In the genomic region with DNA sequence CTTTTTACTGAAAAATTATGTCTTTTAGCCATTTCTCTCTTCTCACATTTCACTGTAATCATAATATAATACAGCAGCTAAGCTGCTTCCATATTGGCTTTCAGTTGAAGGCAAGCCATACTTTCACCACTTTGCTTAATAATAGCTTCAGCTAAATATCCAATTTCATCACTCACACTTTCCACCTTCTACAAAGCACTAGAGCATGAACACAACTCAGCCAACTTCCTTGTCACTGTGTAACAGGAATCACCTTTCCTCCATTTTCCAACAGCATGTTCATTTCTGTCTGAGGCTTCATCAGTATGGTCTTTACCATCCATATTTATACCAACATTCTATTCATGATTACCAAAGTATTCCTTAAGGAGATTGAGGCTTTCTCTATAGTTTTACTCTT, we compare ENCODE assay signal across 28 cellular contexts.
"Had no signal": no experiment of that assay in that cellular context is flagged by ENCODE, and none has a peak within 500 bp of the region (broad histone marks: within the 10 kb centered on the region; RNA-seq: fewer than 3 reads in every experiment).

No MANE protein-coding gene starts in this region.

- H3K27me3 Mint-ChIP-seq: naive B cell; progenitor cell of endocrine pancreas; stimulated activated naive B cell treated with anti-CD40 and anti-IgM and Interleukin-4, amounts not matched to agents 10 μg/mL and 1 μg/mL and 100 μg/mL, for 72 hours had no signal

- H3K4me1 Mint-ChIP-seq: immature natural killer cell; naive B cell; natural killer cell; stimulated activated naive B cell treated with anti-CD40 and anti-IgM and Interleukin-4, amounts not matched to agents 10 μg/mL and 1 μg/mL and 100 μg/mL, for 72 hours had no signal

- H3K27ac Mint-ChIP-seq: immature natural killer cell; mesothelial cell of epicardium; naive B cell; natural killer cell; progenitor cell of endocrine pancreas; stimulated activated naive B cell treated with anti-CD40 and anti-IgM and Interleukin-4, amounts not matched to agents 10 μg/mL and 1 μg/mL and 100 μg/mL, for 72 hours had no signal

- DNase-seq: hypothalamus; immature natural killer cell; kidney; left ventricle myocardium inferior; mesendoderm; naive B cell; natural killer cell; ovary; retina; right cardiac atrium; stimulated activated CD4-positive, alpha-beta T cell treated with anti-CD3 and anti-CD28 coated beads, Interleukin-12 subunit alpha, Interleukin-12 subunit beta, amount 100 ng/mL, for 4 hours; stimulated activated CD4-positive, alpha-beta T cell treated with anti-CD3 and anti-CD28 coated beads, Interleukin-15, amount 100 ng/mL, for 24 hours; stimulated activated CD4-positive, alpha-beta T cell treated with anti-CD3 and anti-CD28 coated beads, Interleukin-2, amount 100 ng/mL, for 24 hours; stimulated activated CD4-positive, alpha-beta T cell treated with anti-CD3 and anti-CD28 coated beads, Interleukin-4, amount 100 ng/mL, for 1 hour; stimulated activated naive B cell treated with anti-CD40 and anti-IgM and Interleukin-4, amounts not matched to agents 10 μg/mL and 1 μg/mL and 100 μg/mL, for 72 hours; stimulated activated naive CD8-positive, alpha-beta T cell treated with anti-CD3 and anti-CD28 coated beads, Interleukin-15, Interleukin-2, amounts not matched to agents 100 U/mL and 50 U/mL, for 24 hours; stomach; testis; thyroid gland; transverse colon; upper lobe of left lung had no signal

- H3K4me3 ChIP-seq: left ventricle myocardium inferior, lung, ovary, skin epidermis, stomach, testis, thyroid gland, transverse colon, upper lobe of left lung, vagina had no signal

- H3K27me3 ChIP-seq: ovary, stomach, testis, thyroid gland, transverse colon, upper lobe of left lung, vagina had no signal

- H3K36me3 Mint-ChIP-seq: immature natural killer cell; naive B cell; stimulated activated naive B cell treated with anti-CD40 and anti-IgM and Interleukin-4, amounts not matched to agents 10 μg/mL and 1 μg/mL and 100 μg/mL, for 72 hours had no signal

- H3K4me1 ChIP-seq: left ventricle myocardium inferior, stomach, thyroid gland, transverse colon, upper lobe of left lung, vagina had no signal

- FAIRE-seq: islet of Langerhans, kidney had no signal

- H3K27ac ChIP-seq: left ventricle myocardium inferior, ovary, skin epidermis, stomach, testis, thyroid gland, transverse colon, upper lobe of left lung, vagina had no signal

- ATAC-seq: natural killer cell; right cardiac atrium; sciatic nerve; stimulated activated naive B cell treated with anti-CD40 and anti-IgM and Interleukin-4, amounts not matched to agents 10 μg/mL and 1 μg/mL and 100 μg/mL, for 72 hours; stimulated activated naive CD8-positive, alpha-beta T cell treated with anti-CD3 and anti-CD28 coated beads, Interleukin-15, Interleukin-2, amounts not matched to agents 100 U/mL and 50 U/mL, for 24 hours had no signal

- H3K4me3 Mint-ChIP-seq: immature natural killer cell; mesothelial cell of epicardium; naive B cell; natural killer cell; stimulated activated naive B cell treated with anti-CD40 and anti-IgM and Interleukin-4, amounts not matched to agents 10 μg/mL and 1 μg/mL and 100 μg/mL, for 72 hours had no signal

- H3K9me3 ChIP-seq: ovary, stomach, testis, thyroid gland, transverse colon, upper lobe of left lung, vagina had no signal

- H3K36me3 ChIP-seq: left ventricle myocardium inferior, ovary, stomach, thyroid gland, transverse colon, upper lobe of left lung, vagina had no signal
